ENCODE assay signal across 21 cellular contexts in the genomic region with DNA sequence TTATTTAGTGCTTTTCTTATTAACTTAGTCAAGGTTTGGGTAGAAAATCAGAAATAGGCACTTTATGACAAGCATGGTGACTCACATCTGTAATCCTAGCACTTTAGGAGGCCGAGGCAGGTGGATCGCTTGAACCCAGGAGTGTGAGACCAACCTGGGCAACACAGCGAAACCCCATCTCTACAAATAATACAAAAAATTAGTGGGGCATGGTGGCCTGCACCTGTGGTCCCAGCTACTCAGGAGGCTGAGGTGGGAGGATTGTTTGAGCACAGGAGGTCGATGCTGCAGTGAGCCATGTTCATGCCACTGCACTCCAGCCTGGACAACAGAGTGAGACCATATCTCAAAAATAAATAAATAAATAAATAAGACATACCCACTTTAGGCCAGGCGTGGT. TPM values are rescaled to one million over a fixed set of nuclear protein-coding genes. Genes with fewer than 3 reads are reported as not detected.
A peak's percentile ranks its signal among the peaks of the same experiment; 100 is the strongest.
DNase-seq lines count a peak whose midpoint lies in the region; ATAC-seq and TF ChIP-seq lines count a peak whose summit lies in the region.
"Had no signal": no experiment of that assay in that cellular context is flagged by ENCODE, and none has a peak within 500 bp of the region (broad histone marks: within the 10 kb centered on the region; RNA-seq: fewer than 3 reads in every experiment).

No MANE protein-coding gene starts in this region.

- H3K27ac ChIP-seq in prostate gland = no peak overlapping the region
- H3K27ac ChIP-seq: KMS-11, thoracic aorta, uterus had no signal

- no peaks in the 10 kb centered on the region for H3K36me3 Mint-ChIP-seq in activated naive CD4-positive, alpha-beta T cell treated with anti-CD3 and anti-CD28 coated beads, Interleukin-2, amount 50 U/mL, for 24 hours
- H3K36me3 Mint-ChIP-seq in T-cell = no peaks in the 10 kb centered on the region
- H3K36me3 Mint-ChIP-seq in activated naive CD8-positive, alpha-beta T cell treated with anti-CD3 and anti-CD28 coated beads, Interleukin-2, amount 50 U/mL, for 24 hours (ENCODE audit: low read depth) = peaks cover 7% of the 10 kb centered on the region
- H3K36me3 Mint-ChIP-seq: stimulated activated memory B cell treated with anti-CD40 and anti-IgM and Interleukin-4, amounts not matched to agents 10 μg/mL and 1 μg/mL and 100 μg/mL, for 72 hours had no signal

- POLR2A ChIA-PET in T-cell (lab: Charles Lee) = interaction anchor here in 1 of 2 donors (0.7 kb wide), 1 partner anchor 46 kb away, joined by 3 read pairs; no protein-coding TSS in a partner anchor

- peak overlapping the region; percentile 93 for H3K27ac Mint-ChIP-seq in activated naive CD4-positive, alpha-beta T cell treated with anti-CD3 and anti-CD28 coated beads, Interleukin-2, amount 50 U/mL, for 24 hours
- peak overlapping the region; percentile 90 to 95 for H3K27ac Mint-ChIP-seq in T-cell
- peak overlapping the region; percentile 86 for H3K27ac Mint-ChIP-seq in activated naive CD8-positive, alpha-beta T cell treated with anti-CD3 and anti-CD28 coated beads, Interleukin-2, amount 50 U/mL, for 24 hours
- H3K27ac Mint-ChIP-seq: H9; stimulated activated memory B cell treated with anti-CD40 and anti-IgM and Interleukin-4, amounts not matched to agents 10 μg/mL and 1 μg/mL and 100 μg/mL, for 72 hours had no signal

- H3K27me3 Mint-ChIP-seq in activated naive CD4-positive, alpha-beta T cell treated with anti-CD3 and anti-CD28 coated beads, Interleukin-2, amount 50 U/mL, for 24 hours = no peaks in the 10 kb centered on the region
- no peaks in the 10 kb centered on the region for H3K27me3 Mint-ChIP-seq in T-cell
- no peaks in the 10 kb centered on the region for H3K27me3 Mint-ChIP-seq in activated naive CD8-positive, alpha-beta T cell treated with anti-CD3 and anti-CD28 coated beads, Interleukin-2, amount 50 U/mL, for 24 hours
- H3K27me3 Mint-ChIP-seq: stimulated activated memory B cell treated with anti-CD40 and anti-IgM and Interleukin-4, amounts not matched to agents 10 μg/mL and 1 μg/mL and 100 μg/mL, for 72 hours had no signal

- DNase-seq in activated naive CD4-positive, alpha-beta T cell (lab: John Stamatoyannopoulos, UW) = no peak
- DNase-seq in T-cell (no peak), T1000 (lab: John Stamatoyannopoulos, UW) (no peak), GM10266 (ENCODE audit: extremely low spot score) (no peak), prostate gland (ENCODE audit: low spot score) (no peak)
- DNase-seq in activated naive CD8-positive, alpha-beta T cell treated with anti-CD3 and anti-CD28 coated beads, Interleukin-2, amount 50 U/mL, for 24 hours = no peak
- DNase-seq: activated CD4-positive, CD25-positive, alpha-beta regulatory T cell treated with anti-CD3 and anti-CD28 coated beads, Interleukin-2, amount 50 U/mL, for 72 hours; activated CD8-positive, alpha-beta memory T cell treated with anti-CD3 and anti-CD28 coated beads, Interleukin-2, amount 50 U/mL, for 48 hours; glutamatergic neuron; H9; mammary epithelial cell; NCI-H2171; PC-3; SHP77; stimulated activated CD4-positive, alpha-beta T cell treated with anti-CD3 and anti-CD28 coated beads, Interleukin-2, amount 100 ng/mL, for 24 hours; uterus had no signal

- H3K27me3 ChIP-seq in prostate gland (replicated peaks; ENCODE audit: insufficient read depth) = no peaks in the 10 kb centered on the region
- H3K27me3 ChIP-seq: dorsolateral prefrontal cortex, uterus had no signal

- H3K4me3 Mint-ChIP-seq in activated naive CD4-positive, alpha-beta T cell treated with anti-CD3 and anti-CD28 coated beads, Interleukin-2, amount 50 U/mL, for 24 hours = peak overlapping the region; percentile 74
- peak overlapping the region; percentile 58 to 75 (median 70) for H3K4me3 Mint-ChIP-seq in T-cell
- H3K4me3 Mint-ChIP-seq in activated naive CD8-positive, alpha-beta T cell treated with anti-CD3 and anti-CD28 coated beads, Interleukin-2, amount 50 U/mL, for 24 hours = peak overlapping the region; percentile 45
- H3K4me3 Mint-ChIP-seq: H9; stimulated activated memory B cell treated with anti-CD40 and anti-IgM and Interleukin-4, amounts not matched to agents 10 μg/mL and 1 μg/mL and 100 μg/mL, for 72 hours had no signal

- TF ChIP-seq POLR2A in prostate gland (IDR thresholded peaks at IDR 0.05) = no peak

- H3K4me3 ChIP-seq in prostate gland = no peak overlapping the region
- H3K4me3 ChIP-seq: dorsolateral prefrontal cortex, thoracic aorta, uterus had no signal

- WGBS in prostate gland = 98% methylated on average over 5 of the region's 5 CpGs

- no peaks in the 10 kb centered on the region for H3K9me3 ChIP-seq in prostate gland
- H3K9me3 ChIP-seq: thoracic aorta, uterus had no signal

- H3K36me3 ChIP-seq in prostate gland = no peaks in the 10 kb centered on the region
- H3K36me3 ChIP-seq: thoracic aorta, uterus had no signal

- TF ChIP-seq CTCF in GM10266 (IDR thresholded peaks at IDR 0.05; ENCODE audit: control insufficient read depth, insufficient read depth, low read depth, missing control alignments) (no peak), prostate gland (IDR thresholded peaks at IDR 0.05) (no peak)

- peaks cover 61% of the 10 kb centered on the region for H3K4me1 Mint-ChIP-seq in activated naive CD4-positive, alpha-beta T cell treated with anti-CD3 and anti-CD28 coated beads, Interleukin-2, amount 50 U/mL, for 24 hours
- H3K4me1 Mint-ChIP-seq in T-cell = peaks cover 62 to 69% (median 66%) of the 10 kb centered on the region in 3 donors
- peaks cover 56% of the 10 kb centered on the region for H3K4me1 Mint-ChIP-seq in activated naive CD8-positive, alpha-beta T cell treated with anti-CD3 and anti-CD28 coated beads, Interleukin-2, amount 50 U/mL, for 24 hours

- intact Hi-C loops in prostate gland (cut with DNase I) = no loop called here

- H3K4me1 ChIP-seq in prostate gland (replicated peaks) = no peaks in the 10 kb centered on the region
- H3K4me1 ChIP-seq: uterus had no signal

- ATAC-seq in T-cell (replicated peaks in 1 of 4) = no peak
- ATAC-seq in activated naive CD8-positive, alpha-beta T cell treated with anti-CD3 and anti-CD28 coated beads, Interleukin-2, amount 50 U/mL, for 24 hours = no peak
- ATAC-seq: PC-3; stimulated activated memory B cell treated with anti-CD40 and anti-IgM and Interleukin-4, amounts not matched to agents 10 μg/mL and 1 μg/mL and 100 μg/mL, for 72 hours had no signal

- no peaks in the 10 kb centered on the region for H3K9me3 Mint-ChIP-seq in activated naive CD4-positive, alpha-beta T cell treated with anti-CD3 and anti-CD28 coated beads, Interleukin-2, amount 50 U/mL, for 24 hours
- peaks cover 0 to 9% (median 0%) of the 10 kb centered on the region in 3 donors for H3K9me3 Mint-ChIP-seq in T-cell
- H3K9me3 Mint-ChIP-seq in activated naive CD8-positive, alpha-beta T cell treated with anti-CD3 and anti-CD28 coated beads, Interleukin-2, amount 50 U/mL, for 24 hours = peaks cover 13% of the 10 kb centered on the region
- H3K9me3 Mint-ChIP-seq: H9 had no signal

- CTCF ChIA-PET in T-cell (lab: Charles Lee) = interaction anchor here (0.6 to 1.6 kb wide), 4 partner anchors 8 to 200 kb away, joined by 3 to 7 read pairs (median 4); no protein-coding TSS in a partner anchor

RNA-seq across cellular contexts. Expression of gene THEMIS, which starts 51.3 kb away (rescaled TPM):
- total RNA-seq in T-cell = 10 to 100 TPM; 55.5 to 93.3 (median 69.4) TPM
- total RNA-seq in prostate gland = 1 to 10 TPM in 1 of 2 donors, under 1 TPM in 1; 0.40 to 1.6 TPM
- total RNA-seq: H9, mammary epithelial cell, PC-3 had no signal

Comparison
In these comparisons a context has a peak if more than half of its experiments do, and no peak if none do; other contexts are left out.
1. RNA of gene THEMIS, which starts 51.3 kb away (total RNA-seq): 55.5 to 93.3 TPM in T-cell; 0.40 to 1.6 TPM in prostate gland; every median in the first group is over 10 times any median in the second.
2. Peak in every context shown above with its lines, with median percentiles within 50 percentile points of each other: H3K27ac Mint-ChIP-seq and H3K4me3 Mint-ChIP-seq.